In the genomic region with DNA sequence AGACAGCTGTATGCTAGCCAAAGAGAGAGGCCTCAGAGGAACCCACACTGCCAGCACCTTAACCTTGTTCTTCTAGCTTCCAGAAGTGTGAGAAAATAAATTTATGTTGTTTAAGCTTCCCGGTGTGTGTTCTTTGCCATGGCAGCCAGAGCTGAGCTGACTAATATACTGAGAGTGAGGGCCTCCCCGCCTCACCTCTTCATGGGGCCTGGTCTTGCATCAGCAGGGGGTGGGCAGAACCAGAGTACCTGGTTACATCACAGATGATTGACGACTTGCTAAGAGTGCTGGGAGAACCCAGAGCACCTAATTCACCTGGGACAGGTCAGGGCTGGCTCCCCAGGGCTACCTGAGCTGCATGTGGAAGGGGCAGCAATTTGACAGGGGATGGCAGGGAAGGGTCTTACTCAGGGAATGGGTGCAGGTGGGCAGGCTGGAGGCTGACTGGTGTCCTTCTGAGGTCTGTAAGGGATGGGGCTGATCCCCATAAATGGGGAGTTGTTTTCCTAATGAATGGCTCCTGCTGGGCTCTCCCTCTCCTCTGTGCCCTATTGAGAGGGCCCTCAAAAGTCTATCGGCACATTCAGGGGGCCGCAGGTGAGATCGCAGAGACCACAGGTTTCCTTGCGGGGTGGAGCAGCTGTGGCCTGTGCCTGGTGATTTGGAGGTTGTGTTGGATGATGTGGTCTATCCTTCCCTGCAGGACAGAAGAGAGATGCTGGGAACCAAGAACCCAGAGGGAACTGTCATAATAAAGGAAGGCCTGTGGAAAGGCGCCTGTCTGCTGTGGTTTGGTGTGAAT, we compare ENCODE assay signal across 1 cellular context.
TF ChIP-seq lines count a peak whose summit lies in the region.

No MANE protein-coding gene starts in this region.

TF ChIP-seq in H1, 55 proteins besides CTCF, POLR2A, EP300 and RAD21 (continued from another document):
- no peak for TF ChIP-seq RNF2 (IDR thresholded peaks at IDR 0.05; ENCODE audit: borderline replicate concordance, low read depth, low read length, missing control alignments, poor library complexity, severe bottlenecking)
TF ChIP-seq in H1: peak in this region for 0.
